Comparison of ENCODE assay signal across 18 cellular contexts in genomic region chr13:40404967-40405716, GRCh38.
A peak's percentile ranks its signal among the peaks of the same experiment; 100 is the strongest.
DNase-seq lines count a peak whose midpoint lies in the region; ATAC-seq and TF ChIP-seq lines count a peak whose summit lies in the region.
"Had no signal": no experiment of that assay in that cellular context is flagged by ENCODE, and none has a peak within 500 bp of the region (broad histone marks: within the 10 kb centered on the region; RNA-seq: fewer than 3 reads in every experiment).

No MANE protein-coding gene starts in this region.

- no peak for DNase-seq in MCF 10A (ENCODE audit: unreplicated experiment)
- DNase-seq in mammary epithelial cell = no peak
- DNase-seq in IMR-90 = no peak
- no peak for DNase-seq in MV-4-11 (lab: John Stamatoyannopoulos, UW)
- DNase-seq in dorsolateral prefrontal cortex = no peak
- DNase-seq: CD8-positive, alpha-beta memory T cell; DMS53; EL; GM23248; NCI-H1694 treated with DMSO at 0.1 percent for 48 hours; NCI-H2107; NCI-H524 had no signal

- no peak for TF ChIP-seq RAD21 in IMR-90 (IDR thresholded peaks at IDR 0.05; ENCODE audit: low read length)

- intact Hi-C loops in MCF 10A (cut with micrococcal nuclease) = loop anchor here (10.0 kb wide), 1 partner anchor 260 kb away; the partner anchor contains the start of gene FOXO1
- intact Hi-C loops in mammary epithelial cell (cut with micrococcal nuclease) = loop anchor here (5.0 to 10.0 kb wide), 3 partner anchors 47 to 338 kb away; partner anchors contain the start of gene FOXO1
- intact Hi-C loops in IMR-90 (cut with micrococcal nuclease) = no loop called here
- intact Hi-C loops in dorsolateral prefrontal cortex (cut with DNase I) = no loop called here

- no peaks in the 10 kb centered on the region for H4K20me1 ChIP-seq in mammary epithelial cell (ENCODE audit: insufficient read depth, low read length)
- no peaks in the 10 kb centered on the region for H4K20me1 ChIP-seq in IMR-90 (ENCODE audit: insufficient read depth, low read length)
- H4K20me1 ChIP-seq: BLaER1 had no signal

- no peak overlapping the region for H3K23ac ChIP-seq in IMR-90 (ENCODE audit: low read depth, low read length)

- 100% methylated on average over 3 of the region's 4 CpGs for WGBS in mammary epithelial cell (ENCODE audit: low coverage, missing lambda C conversion rate)
- WGBS in IMR-90 (ENCODE audit: extremely low coverage in 2 of 2, insufficient read length in 1 of 2), 2 experiments = 100% methylated on average over 1 of the region's 4 CpGs; no CpG with 5 or more reads in 1 of the 2 experiments

- H3K79me2 ChIP-seq in mammary epithelial cell (ENCODE audit: insufficient read depth, low read length) = no peaks in the 10 kb centered on the region

- BruUV-seq in MCF 10A (replicated peaks; lab: Mats Ljungman, UMichigan) = no TSS peak
- no TSS peak for BruUV-seq in mammary epithelial cell (replicated peaks; lab: Mats Ljungman, UMichigan)
- BruUV-seq in IMR-90 (replicated peaks; lab: Mats Ljungman, UMichigan) = no TSS peak

- H2AFZ ChIP-seq in mammary epithelial cell (ENCODE audit: low read depth, low read length) (no peak overlapping the region), IMR-90 (replicated peaks; ENCODE audit: low read length, poor library complexity) (no peak overlapping the region)
- H2AFZ ChIP-seq: GM23248 had no signal

- H3K14ac ChIP-seq in IMR-90 (replicated peaks; ENCODE audit: low read depth, low read length) = no peak overlapping the region

- ATAC-seq in IMR-90 (ENCODE audit: low read depth) (no peak), HG03097 (IDR thresholded peaks at IDR 0.05; ENCODE audit: low FRiP score, unreplicated experiment) (no peak)
- ATAC-seq in stimulated activated memory B cell treated with anti-CD40 and anti-IgM and Interleukin-4, amounts not matched to agents 10 μg/mL and 1 μg/mL and 100 μg/mL, for 72 hours = no peak
- ATAC-seq: GM12878 had no signal

- no peak overlapping the region for H3K9ac ChIP-seq in mammary epithelial cell (ENCODE audit: insufficient read depth, low read length)
- H3K9ac ChIP-seq in IMR-90 (ENCODE audit: low read depth, low read length) = no peak overlapping the region
- H3K9ac ChIP-seq in mucosa of rectum (ENCODE audit: low read depth in 1 of 2, low read length in 2 of 2) = no peak overlapping the region
- H3K9ac ChIP-seq: BLaER1, GM23248 had no signal

- no peaks in the 10 kb centered on the region for H3K27me3 Mint-ChIP-seq in MCF 10A (ENCODE audit: insufficient read depth, unreplicated experiment)
- no peaks in the 10 kb centered on the region for H3K27me3 Mint-ChIP-seq in stimulated activated memory B cell treated with anti-CD40 and anti-IgM and Interleukin-4, amounts not matched to agents 10 μg/mL and 1 μg/mL and 100 μg/mL, for 72 hours

- in situ Hi-C loops in mammary epithelial cell (cut with MboI; ENCODE audit: low sequenced_read_pairs in 2 of 2) = no loop called here
- in situ Hi-C loops in IMR-90 (cut with MboI; ENCODE audit: low sequenced_read_pairs) = no loop called here

- H2BK120ac ChIP-seq in IMR-90 (ENCODE audit: low read depth, low read length) = 0 out of 2 replicates have a peak overlapping the region, but pooled peaks have one; percentile 18

- H3K79me1 ChIP-seq in IMR-90 (ENCODE audit: low read depth in 1 of 2, low read length in 2 of 2) = no peaks in the 10 kb centered on the region

- H2BK15ac ChIP-seq in IMR-90 (ENCODE audit: low read depth, low read length) = no peak overlapping the region; the same call in 2 of the 3 replicates

- no peak for TF ChIP-seq CTCF in MCF 10A (IDR thresholded peaks at IDR 0.05; ENCODE audit: unreplicated experiment)
- no peak for TF ChIP-seq CTCF in mammary epithelial cell (conservative IDR thresholded peaks at IDR 0.05 in 1 of 2, IDR thresholded peaks at IDR 0.05 in 1 of 2; ENCODE audit: extremely low read depth in 1 of 2, insufficient read depth in 1 of 2, low read depth in 1 of 2, low read length in 2 of 2)
- TF ChIP-seq CTCF in IMR-90 (conservative IDR thresholded peaks at IDR 0.05; ENCODE audit: low read depth, low read length) = no peak
- no peak for TF ChIP-seq CTCF in dorsolateral prefrontal cortex (IDR thresholded peaks at IDR 0.05 in 54 of 56, conservative IDR thresholded peaks at IDR 0.05 in 2 of 56; ENCODE audit: low read depth in 1 of 56, partially characterized antibody in 56 of 56)

- H3K56ac ChIP-seq in IMR-90 (ENCODE audit: extremely low read depth, insufficient read depth, low read length) = no peak overlapping the region

- peak overlapping the region; percentile 17 for H3K27ac Mint-ChIP-seq in MCF 10A (ENCODE audit: low read depth, unreplicated experiment)
- peak overlapping the region; percentile 68 for H3K27ac Mint-ChIP-seq in stimulated activated memory B cell treated with anti-CD40 and anti-IgM and Interleukin-4, amounts not matched to agents 10 μg/mL and 1 μg/mL and 100 μg/mL, for 72 hours

- no peak for TF ChIP-seq POLR2A in IMR-90 (IDR thresholded peaks at IDR 0.05; ENCODE audit: low read depth, low read length)

- peaks cover 5% of the 10 kb centered on the region for H3K36me3 Mint-ChIP-seq in MCF 10A (ENCODE audit: insufficient read depth, unreplicated experiment)
- no peaks in the 10 kb centered on the region for H3K36me3 Mint-ChIP-seq in stimulated activated memory B cell treated with anti-CD40 and anti-IgM and Interleukin-4, amounts not matched to agents 10 μg/mL and 1 μg/mL and 100 μg/mL, for 72 hours

- no peak overlapping the region for H3K4me3 Mint-ChIP-seq in MCF 10A (ENCODE audit: unreplicated experiment)
- no peak overlapping the region for H3K4me3 Mint-ChIP-seq in stimulated activated memory B cell treated with anti-CD40 and anti-IgM and Interleukin-4, amounts not matched to agents 10 μg/mL and 1 μg/mL and 100 μg/mL, for 72 hours
- H3K4me3 Mint-ChIP-seq: CD8-positive, alpha-beta memory T cell had no signal

- no peak overlapping the region for H2AK9ac ChIP-seq in IMR-90 (replicated peaks; ENCODE audit: low read depth, low read length, poor library complexity)

- peaks cover 6% of the 10 kb centered on the region for H3K9me1 ChIP-seq in IMR-90 (ENCODE audit: insufficient read depth, low read length)

- H4K5ac ChIP-seq in IMR-90 (ENCODE audit: low read depth, low read length) = no peak overlapping the region

- H3K4me1 ChIP-seq in mammary epithelial cell (ENCODE audit: insufficient read depth, low read length) (peaks cover 26% of the 10 kb centered on the region), IMR-90 (ENCODE audit: control insufficient read depth, insufficient read depth, low read length) (peaks cover 15% of the 10 kb centered on the region), mucosa of rectum (ENCODE audit: control insufficient read depth in 2 of 2, insufficient read depth in 2 of 2, low read length in 2 of 2) (peaks cover 20 to 37% of the 10 kb centered on the region in 2 donors)

- no peak overlapping the region for H3K27ac ChIP-seq in mammary epithelial cell (ENCODE audit: insufficient read depth, low read depth, low read length)
- H3K27ac ChIP-seq in IMR-90 (ENCODE audit: insufficient read depth, low read length) = no peak overlapping the region
- peak overlapping the region; percentile 1 to 20 for H3K27ac ChIP-seq in mucosa of rectum (ENCODE audit: low read depth in 2 of 2, low read length in 2 of 2)
- H3K27ac ChIP-seq in dorsolateral prefrontal cortex = no peak overlapping the region
- H3K27ac ChIP-seq: BLaER1 had no signal

- no peaks in the 10 kb centered on the region for H3K9me3 ChIP-seq in mammary epithelial cell (replicated peaks; ENCODE audit: insufficient read depth, low read length)
- no peaks in the 10 kb centered on the region for H3K9me3 ChIP-seq in IMR-90 (ENCODE audit: control insufficient read depth, insufficient read depth, low read length)
- H3K9me3 ChIP-seq in mucosa of rectum (ENCODE audit: control insufficient read depth in 2 of 2, low read length in 2 of 2) = no peaks in the 10 kb centered on the region
- H3K9me3 ChIP-seq: HAP-1 had no signal

- H2BK20ac ChIP-seq in IMR-90 (ENCODE audit: low read depth, low read length) = no peak overlapping the region; the same call in 1 of the 2 replicates

- 0 out of 2 replicates have a peak overlapping the region, but pooled peaks have one; percentile 5 for H2AK5ac ChIP-seq in IMR-90 (ENCODE audit: low read depth, low read length)

- no peak overlapping the region for H3K4me2 ChIP-seq in mammary epithelial cell (ENCODE audit: insufficient read depth, low read depth, low read length)
- no peak overlapping the region for H3K4me2 ChIP-seq in IMR-90 (ENCODE audit: low read depth, low read length)
- H3K4me2 ChIP-seq: BLaER1 had no signal

- CTCF ChIA-PET in MCF 10A (lab: Yijun Ruan, JAX) (interaction anchor here (0.6 to 0.8 kb wide), 2 partner anchors 45 to 628 kb away, joined by 3 read pairs; no protein-coding TSS in a partner anchor), mammary epithelial cell (lab: Charles Lee; ENCODE audit: low non-redundant PET) (no interaction called here), IMR-90 (lab: Yijun Ruan, JAX) (no interaction called here)

- no peaks in the 10 kb centered on the region for H3K36me3 ChIP-seq in mammary epithelial cell (ENCODE audit: insufficient read depth, low read length)
- H3K36me3 ChIP-seq in IMR-90 (ENCODE audit: control insufficient read depth, insufficient read depth, low read length) = no peaks in the 10 kb centered on the region
- H3K36me3 ChIP-seq in mucosa of rectum (ENCODE audit: control insufficient read depth in 2 of 2, insufficient read depth in 2 of 2, low read length in 2 of 2) = no peaks in the 10 kb centered on the region
- H3K36me3 ChIP-seq: BLaER1, HAP-1 had no signal

- peaks cover 6% of the 10 kb centered on the region for H3K9me3 Mint-ChIP-seq in MCF 10A (ENCODE audit: unreplicated experiment)
- no peaks in the 10 kb centered on the region for H3K9me3 Mint-ChIP-seq in stimulated activated memory B cell treated with anti-CD40 and anti-IgM and Interleukin-4, amounts not matched to agents 10 μg/mL and 1 μg/mL and 100 μg/mL, for 72 hours
- H3K9me3 Mint-ChIP-seq: CD8-positive, alpha-beta memory T cell had no signal

- H3K4me1 Mint-ChIP-seq in MCF 10A (ENCODE audit: insufficient read depth, unreplicated experiment) = peaks cover 62% of the 10 kb centered on the region
- peaks cover 47% of the 10 kb centered on the region for H3K4me1 Mint-ChIP-seq in stimulated activated memory B cell treated with anti-CD40 and anti-IgM and Interleukin-4, amounts not matched to agents 10 μg/mL and 1 μg/mL and 100 μg/mL, for 72 hours

- dilution Hi-C loops in mammary epithelial cell (cut with HindIII; ENCODE audit: low sequenced_read_pairs) (loop anchor here (5.0 kb wide), 1 partner anchor 47 kb away; no protein-coding TSS in a partner anchor), IMR-90 (cut with HindIII; ENCODE audit: low sequenced_read_pairs, unreplicated experiment) (no loop called here)

- H4K91ac ChIP-seq in IMR-90 (ENCODE audit: insufficient read depth, low read depth, low read length) = no peak overlapping the region

- H3K4ac ChIP-seq in IMR-90 (ENCODE audit: low read depth, low read length) = no peak overlapping the region

- H4K8ac ChIP-seq in IMR-90 (ENCODE audit: low read depth in 2 of 2, low read length in 2 of 2) = no peak overlapping the region

- no peak overlapping the region for H2BK5ac ChIP-seq in IMR-90 (ENCODE audit: low read depth, low read length, poor library complexity, severe bottlenecking)

- H3K4me3 ChIP-seq in mammary epithelial cell (replicated peaks in 1 of 3; ENCODE audit: insufficient read depth in 1 of 3, low read depth in 2 of 3, low read length in 3 of 3) (no peak overlapping the region), IMR-90 (ENCODE audit: insufficient read depth, low read depth, low read length) (no peak overlapping the region), mucosa of rectum (ENCODE audit: low read length in 2 of 2) (no peak overlapping the region), dorsolateral prefrontal cortex (no peak overlapping the region)
- H3K4me3 ChIP-seq: BLaER1, GM12878, GM23248, HAP-1 had no signal

- H3K27me3 ChIP-seq in mammary epithelial cell (ENCODE audit: insufficient read depth, low read length) (no peaks in the 10 kb centered on the region), IMR-90 (ENCODE audit: control insufficient read depth, insufficient read depth, low read length) (no peaks in the 10 kb centered on the region), mucosa of rectum (ENCODE audit: control insufficient read depth in 2 of 2, insufficient read depth in 2 of 2, low read length in 2 of 2) (no peaks in the 10 kb centered on the region), dorsolateral prefrontal cortex (no peaks in the 10 kb centered on the region)
- H3K27me3 ChIP-seq: BLaER1 had no signal

- POLR2A ChIA-PET in MCF 10A (lab: Yijun Ruan, JAX) = interaction anchor here (0.5 to 0.6 kb wide), 2 partner anchors 18 to 37 kb away, joined by 3 read pairs; no protein-coding TSS in a partner anchor
- POLR2A ChIA-PET in IMR-90 (lab: Charles Lee; ENCODE audit: unreplicated experiment) = no interaction called here

- no peak overlapping the region for H3K18ac ChIP-seq in IMR-90 (ENCODE audit: low read depth, low read length)

Comparison
In these comparisons a context has a peak if more than half of its experiments do, and no peak if none do; other contexts are left out.
1. H3K27ac ChIP-seq: peak in mucosa of rectum (2 of 2); none in mammary epithelial cell (single experiment), IMR-90 (single experiment) and dorsolateral prefrontal cortex (0 of 59).
2. intact Hi-C loops: an anchor here in MCF 10A (10.0 kb wide) and mammary epithelial cell (5.0 to 10.0 kb wide); none called in IMR-90 and dorsolateral prefrontal cortex.